ENCODE assay signal across 20 cellular contexts in the genomic region with DNA sequence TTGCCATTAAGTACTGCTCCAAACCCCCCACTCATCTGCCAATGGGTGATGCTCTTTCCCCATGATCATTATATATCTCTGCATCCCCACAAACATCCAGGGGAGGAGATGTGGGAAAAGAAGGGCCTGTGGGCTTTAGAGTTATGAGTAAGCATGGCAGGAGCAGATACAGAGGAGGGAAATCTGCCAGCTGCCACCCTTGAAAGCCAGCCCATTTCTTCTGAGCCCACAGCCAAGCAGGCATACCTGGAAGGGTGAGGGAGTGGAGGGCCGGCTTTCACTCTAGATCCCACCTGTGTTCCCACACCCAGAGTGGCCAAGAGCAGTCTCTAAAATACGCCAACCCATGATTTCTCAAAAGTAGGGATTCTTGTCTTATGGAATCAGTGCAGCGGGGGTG. TPM values are rescaled to one million over a fixed set of nuclear protein-coding genes. Genes with fewer than 3 reads are reported as not detected.
DNase-seq lines count a peak whose midpoint lies in the region; ATAC-seq and TF ChIP-seq lines count a peak whose summit lies in the region.
"Had no signal": no experiment of that assay in that cellular context is flagged by ENCODE, and none has a peak within 500 bp of the region (broad histone marks: within the 10 kb centered on the region; RNA-seq: fewer than 3 reads in every experiment).

No MANE protein-coding gene starts in this region.

- H3K27ac ChIP-seq in GM23338 (ENCODE audit: low read depth) (no peak overlapping the region), vagina (no peak overlapping the region)
- H3K27ac ChIP-seq: GM23248, PC-9, SJCRH30 had no signal

- peak overlapping the region; percentile 56 for H3K4me3 Mint-ChIP-seq in activated naive CD8-positive, alpha-beta T cell
- H3K4me3 Mint-ChIP-seq in activated naive CD8-positive, alpha-beta T cell treated with anti-CD3 and anti-CD28 coated beads, Interleukin-2, amount 50 U/mL, for 24 hours, result no peak overlapping the region
- H3K4me3 Mint-ChIP-seq in GM23338 (peak overlapping the region; percentile 42; the same call in 2 of the 3 replicates), immature natural killer cell (peak overlapping the region in 3 of 5 donors; percentile 24 to 66 (median 52)), type B pancreatic cell (peak overlapping the region; percentile 51)
- H3K4me3 Mint-ChIP-seq in stimulated activated naive CD8-positive, alpha-beta T cell treated with anti-CD3 and anti-CD28 coated beads, Interleukin-15, amount 100 ng/mL, for 72 hours, result no peak overlapping the region

- H3K4me3 ChIP-seq in GM23338, result no peak overlapping the region
- no peak overlapping the region for H3K4me3 ChIP-seq in vagina
- H3K4me3 ChIP-seq: GM23248, K562, SJCRH30 had no signal

- no peaks in the 10 kb centered on the region for H3K36me3 ChIP-seq in GM23338 (ENCODE audit: insufficient read depth)
- H3K36me3 ChIP-seq in vagina, result no peaks in the 10 kb centered on the region
- H3K36me3 ChIP-seq: BE2C, SJCRH30 had no signal

- H3K27me3 ChIP-seq in GM23338 (ENCODE audit: insufficient read depth) (no peaks in the 10 kb centered on the region), vagina (no peaks in the 10 kb centered on the region)
- H3K27me3 ChIP-seq: BE2C, SJCRH30 had no signal

- peaks cover 20% of the 10 kb centered on the region for H4K20me1 ChIP-seq in GM23338 (replicated peaks; ENCODE audit: insufficient read depth)

- intact Hi-C loops in vagina (cut with DNase I), result no loop called here

- H3K27me3 Mint-ChIP-seq in activated naive CD8-positive, alpha-beta T cell, result no peaks in the 10 kb centered on the region
- no peaks in the 10 kb centered on the region for H3K27me3 Mint-ChIP-seq in activated naive CD8-positive, alpha-beta T cell treated with anti-CD3 and anti-CD28 coated beads, Interleukin-2, amount 50 U/mL, for 24 hours
- H3K27me3 Mint-ChIP-seq in GM23338 (ENCODE audit: insufficient read depth, low read depth, poor library complexity) (peaks cover 8% of the 10 kb centered on the region), immature natural killer cell (ENCODE audit: low read depth in 3 of 3) (peaks cover 4 to 14% (median 13%) of the 10 kb centered on the region in 3 donors), type B pancreatic cell (peaks cover 7% of the 10 kb centered on the region)
- no peaks in the 10 kb centered on the region for H3K27me3 Mint-ChIP-seq in stimulated activated naive CD8-positive, alpha-beta T cell treated with anti-CD3 and anti-CD28 coated beads, Interleukin-15, amount 100 ng/mL, for 72 hours

- H3K36me3 Mint-ChIP-seq in activated naive CD8-positive, alpha-beta T cell, result no peaks in the 10 kb centered on the region
- H3K36me3 Mint-ChIP-seq in activated naive CD8-positive, alpha-beta T cell treated with anti-CD3 and anti-CD28 coated beads, Interleukin-2, amount 50 U/mL, for 24 hours (ENCODE audit: low read depth), result peaks cover 8% of the 10 kb centered on the region
- H3K36me3 Mint-ChIP-seq in GM23338 (ENCODE audit: low read depth) (peaks cover 4% of the 10 kb centered on the region; the same call in 2 of the 3 replicates), immature natural killer cell (peaks cover 4 to 11% (median 11%) of the 10 kb centered on the region in 3 donors), type B pancreatic cell (peaks cover 4% of the 10 kb centered on the region)

- no peaks in the 10 kb centered on the region for H3F3A ChIP-seq in GM23338 (replicated peaks; ENCODE audit: low read depth)

- no peaks in the 10 kb centered on the region for H3K9me3 ChIP-seq in vagina
- H3K9me3 ChIP-seq: BE2C, SJCRH30 had no signal

- no peak for TF ChIP-seq CTCF in GM23338 (conservative IDR thresholded peaks at IDR 0.05; ENCODE audit: low read depth in 2 of 2)
- no peak for TF ChIP-seq CTCF in type B pancreatic cell (conservative IDR thresholded peaks at IDR 0.05)
- no peak for TF ChIP-seq CTCF in vagina (IDR thresholded peaks at IDR 0.05)

- peaks cover 25% of the 10 kb centered on the region for H3K79me2 ChIP-seq in GM23338 (replicated peaks; ENCODE audit: insufficient read depth)

- H3K9me2 ChIP-seq in GM23338 (ENCODE audit: insufficient read depth), result no peaks in the 10 kb centered on the region

- H2AFZ ChIP-seq in GM23338, result no peak overlapping the region
- H2AFZ ChIP-seq: PC-9 had no signal

- DNase-seq in activated naive CD8-positive, alpha-beta T cell treated with anti-CD3 and anti-CD28 coated beads, Interleukin-2, amount 50 U/mL, for 24 hours, result no peak
- DNase-seq in GM23338 (ENCODE audit: low spot score) (no peak), immature natural killer cell (no peak), type B pancreatic cell (ENCODE audit: extremely low spot score, unreplicated experiment) (no peak), vagina (ENCODE audit: extremely low spot score in 2 of 2) (no peak)
- DNase-seq in stimulated activated naive CD8-positive, alpha-beta T cell treated with anti-CD3 and anti-CD28 coated beads, Interleukin-15, amount 100 ng/mL, for 72 hours, result no peak
- DNase-seq: BE2C, DMS 273 treated with DMSO at 0.1 percent for 48 hours, GF-D8, GM23248, NCI-H1417 treated with DMSO at 0.1 percent for 48 hours, NCI-H1930, NCI-H510A, NCI-H82, PC-9, SJCRH30 had no signal

- H3K4me1 Mint-ChIP-seq in activated naive CD8-positive, alpha-beta T cell (ENCODE audit: low read depth), result peaks cover 34% of the 10 kb centered on the region
- H3K4me1 Mint-ChIP-seq in activated naive CD8-positive, alpha-beta T cell treated with anti-CD3 and anti-CD28 coated beads, Interleukin-2, amount 50 U/mL, for 24 hours, result peaks cover 36% of the 10 kb centered on the region
- H3K4me1 Mint-ChIP-seq in GM23338, result peaks cover 39% of the 10 kb centered on the region
- peaks cover 35 to 66% of the 10 kb centered on the region in 2 donors for H3K4me1 Mint-ChIP-seq in immature natural killer cell
- peaks cover 22% of the 10 kb centered on the region for H3K4me1 Mint-ChIP-seq in type B pancreatic cell (ENCODE audit: unreplicated experiment)
- H3K4me1 Mint-ChIP-seq in stimulated activated naive CD8-positive, alpha-beta T cell treated with anti-CD3 and anti-CD28 coated beads, Interleukin-15, amount 100 ng/mL, for 72 hours, result peaks cover 25% of the 10 kb centered on the region

- ATAC-seq in activated naive CD8-positive, alpha-beta T cell treated with anti-CD3 and anti-CD28 coated beads, Interleukin-2, amount 50 U/mL, for 24 hours, result no peak
- ATAC-seq in GM23338, result no peak
- ATAC-seq in stimulated activated naive CD8-positive, alpha-beta T cell treated with anti-CD3 and anti-CD28 coated beads, Interleukin-15, amount 100 ng/mL, for 72 hours, result no peak
- ATAC-seq: K562 had no signal

- TF ChIP-seq POLR2A in vagina (IDR thresholded peaks at IDR 0.05), result no peak

- no peak overlapping the region for H3K4me2 ChIP-seq in GM23338

- H3K9me3 Mint-ChIP-seq in activated naive CD8-positive, alpha-beta T cell (ENCODE audit: low read depth), result no peaks in the 10 kb centered on the region
- no peaks in the 10 kb centered on the region for H3K9me3 Mint-ChIP-seq in activated naive CD8-positive, alpha-beta T cell treated with anti-CD3 and anti-CD28 coated beads, Interleukin-2, amount 50 U/mL, for 24 hours
- H3K9me3 Mint-ChIP-seq in GM23338 (no peaks in the 10 kb centered on the region; the same call in 2 of the 3 replicates), immature natural killer cell (no peaks in the 10 kb centered on the region), type B pancreatic cell (no peaks in the 10 kb centered on the region)
- H3K9me3 Mint-ChIP-seq in stimulated activated naive CD8-positive, alpha-beta T cell treated with anti-CD3 and anti-CD28 coated beads, Interleukin-15, amount 100 ng/mL, for 72 hours, result no peaks in the 10 kb centered on the region

- H3K4me1 ChIP-seq in GM23338 (ENCODE audit: insufficient read depth) (peaks cover 31% of the 10 kb centered on the region), vagina (peaks cover 28% of the 10 kb centered on the region)
- H3K4me1 ChIP-seq: BE2C, SJCRH30 had no signal

- peak overlapping the region; percentile 66 for H3K27ac Mint-ChIP-seq in activated naive CD8-positive, alpha-beta T cell
- no peak overlapping the region for H3K27ac Mint-ChIP-seq in activated naive CD8-positive, alpha-beta T cell treated with anti-CD3 and anti-CD28 coated beads, Interleukin-2, amount 50 U/mL, for 24 hours
- H3K27ac Mint-ChIP-seq in GM23338, result no peak overlapping the region
- H3K27ac Mint-ChIP-seq in immature natural killer cell, result peak overlapping the region in 3 of 6 donors; percentile 62 to 72 (median 67)
- H3K27ac Mint-ChIP-seq in type B pancreatic cell, result peak overlapping the region; percentile 50
- H3K27ac Mint-ChIP-seq in stimulated activated naive CD8-positive, alpha-beta T cell treated with anti-CD3 and anti-CD28 coated beads, Interleukin-15, amount 100 ng/mL, for 72 hours, result no peak overlapping the region

TF ChIP-seq in GM23338, 12 proteins besides CTCF, POLR2A, EP300 and RAD21:
- TF ChIP-seq STAT1 (IDR thresholded peaks at IDR 0.05; ENCODE audit: unreplicated experiment) (no peak), POLR2AphosphoS5 (IDR thresholded peaks at IDR 0.05; ENCODE audit: low read depth) (no peak), EZH2phosphoT487 (IDR thresholded peaks at IDR 0.05; ENCODE audit: unreplicated experiment) (no peak), ETS1 (IDR thresholded peaks at IDR 0.05) (no peak)

RNA-seq across cellular contexts. Expression of gene SLC25A38, which starts 1.7 kb away (rescaled TPM):
- 35.9 and 61.9 TPM in 2 replicates for total RNA-seq in GM23338 (2014; rRNA removed; shearing (Covaris generic))
- polyA plus RNA-seq in GM23338 (2016; fragmentation: Nextera tagmentation; extraction: Ambion mirVana) (19.8 and 23.9 TPM in 2 replicates), immature natural killer cell (10 to 100 TPM; 32.1 to 55.0 (median 37.8) TPM)
- total RNA-seq in type B pancreatic cell (ENCODE audit: low replicate concordance) (26.9 and 30.3 TPM in 2 replicates), vagina (20.6 TPM)

RNA-seq across cellular contexts. Expression of gene RPSA, which starts 25.1 kb away (rescaled TPM):
- total RNA-seq in GM23338 (2014; rRNA removed; shearing (Covaris generic)), result 1,658 and 1,827 TPM in 2 replicates
- polyA plus RNA-seq in GM23338 (2016; fragmentation: Nextera tagmentation; extraction: Ambion mirVana), result 1,591 and 1,731 TPM in 2 replicates
- 100 to 1,000 TPM; 496 to 820 (median 547) TPM for polyA plus RNA-seq in immature natural killer cell
- 1,264 and 1,454 TPM in 2 replicates for total RNA-seq in type B pancreatic cell (ENCODE audit: low replicate concordance)
- 1,049 TPM for total RNA-seq in vagina

RNA-seq across cellular contexts. Expression of gene CCR8, which starts 51.9 kb away (rescaled TPM):
- not detected in 2 replicates for total RNA-seq in GM23338 (2014; rRNA removed; shearing (Covaris generic))
- polyA plus RNA-seq in GM23338 (2016; fragmentation: Nextera tagmentation; extraction: Ambion mirVana) (0.23 and 0.55 TPM in 2 replicates), immature natural killer cell (1 to 10 TPM in 2 of 3 donors, not detected in 1; 1.1 TPM)
- total RNA-seq in type B pancreatic cell (ENCODE audit: low replicate concordance) (1.2 TPM in 1 of 2 replicates, not detected in the other), vagina (not detected)
- total RNA-seq: Daoy, GM23248, K562, PC-9, SJCRH30 had no signal
- polyA plus RNA-seq: AG04450, GM23248, K562 had no signal

Comparison
In these comparisons a context has a peak if more than half of its experiments do, and no peak if none do; other contexts are left out.
1. H3K27ac Mint-ChIP-seq: peak in activated naive CD8-positive, alpha-beta T cell (single experiment) and type B pancreatic cell (single experiment); none in activated naive CD8-positive, alpha-beta T cell treated with anti-CD3 and anti-CD28 coated beads, Interleukin-2, amount 50 U/mL, for 24 hours (single experiment), GM23338 (single experiment) and stimulated activated naive CD8-positive, alpha-beta T cell treated with anti-CD3 and anti-CD28 coated beads, Interleukin-15, amount 100 ng/mL, for 72 hours (0 of 2).
2. H3K4me3 Mint-ChIP-seq: peak in activated naive CD8-positive, alpha-beta T cell (single experiment), GM23338 (single experiment), immature natural killer cell (3 of 5) and type B pancreatic cell (single experiment); none in activated naive CD8-positive, alpha-beta T cell treated with anti-CD3 and anti-CD28 coated beads, Interleukin-2, amount 50 U/mL, for 24 hours (single experiment) and stimulated activated naive CD8-positive, alpha-beta T cell treated with anti-CD3 and anti-CD28 coated beads, Interleukin-15, amount 100 ng/mL, for 72 hours (0 of 2).